Comparison of ENCODE assay signal across 8 cellular contexts in the genomic region with DNA sequence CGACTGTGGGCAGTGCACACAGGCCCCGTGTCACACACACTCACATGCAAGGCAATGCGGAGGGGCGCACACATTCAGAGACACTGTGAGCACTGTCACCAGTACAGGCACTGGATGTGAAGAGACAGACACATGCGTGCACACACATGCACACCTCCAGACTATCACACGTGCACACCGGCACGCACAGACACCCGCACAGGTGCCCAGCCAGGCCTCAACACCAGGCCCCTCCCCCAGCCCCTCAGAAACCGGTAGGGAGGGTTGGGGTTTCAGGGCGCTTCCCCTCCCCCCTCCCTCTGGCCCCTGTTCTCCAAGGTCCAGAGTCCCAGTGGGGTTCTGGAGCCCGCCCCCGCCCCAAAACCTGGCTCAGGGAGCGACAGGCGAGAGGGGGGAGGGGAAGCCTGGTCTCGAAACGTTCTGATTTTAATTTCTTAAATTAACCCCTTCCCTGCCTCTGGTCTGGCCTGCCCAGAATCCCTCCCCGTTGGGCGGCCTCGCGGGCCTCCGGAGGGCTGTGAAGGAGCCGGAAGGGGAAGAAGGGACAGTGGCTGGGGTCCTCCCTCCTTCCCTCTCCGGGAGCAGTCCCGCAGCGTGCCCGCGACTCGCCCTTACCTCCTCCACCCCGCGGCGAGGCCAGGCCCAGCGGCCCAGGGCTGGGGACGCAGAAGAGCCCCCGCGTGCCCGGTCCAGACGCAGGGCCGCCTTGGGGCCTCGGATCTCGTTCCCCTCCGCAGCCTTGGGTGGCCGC. TPM values are rescaled to one million over a fixed set of nuclear protein-coding genes. Genes with fewer than 3 reads are reported as not detected.
A peak's percentile ranks its signal among the peaks of the same experiment; 100 is the strongest.
DNase-seq lines count a peak whose midpoint lies in the region; ATAC-seq and TF ChIP-seq lines count a peak whose summit lies in the region.

No MANE protein-coding gene starts in this region.

- intact Hi-C loops in lower lobe of right lung (cut with DNase I) (no loop called here), tibial artery (cut with DNase I; ENCODE audit: low total_unique reads) (no loop called here)

- H3K4me3 ChIP-seq in cardiac fibroblast (replicated peaks in 1 of 2; ENCODE audit: low read depth in 2 of 2, low read length in 2 of 2) (peak overlapping the region; percentile 62 to 74), lower lobe of right lung (peak overlapping the region; percentile 69), tibial artery (peak overlapping the region; percentile 49 to 60)

- H3K27me3 ChIP-seq in lower lobe of right lung (ENCODE audit: low read depth): peaks cover 36% of the 10 kb centered on the region
- H3K27me3 ChIP-seq in tibial artery: peaks cover 0 to 47% of the 10 kb centered on the region in 2 donors

- TF ChIP-seq CTCF in cardiac fibroblast (IDR thresholded peaks at IDR 0.05; ENCODE audit: low read depth, low read length) (no peak), lower lobe of right lung (IDR thresholded peaks at IDR 0.05) (no peak), tibial artery (IDR thresholded peaks at IDR 0.05) (no peak)

- H3K36me3 ChIP-seq in lower lobe of right lung (no peaks in the 10 kb centered on the region), tibial artery (no peaks in the 10 kb centered on the region)

- peak; percentile 19 to 22 for DNase-seq in NOMO-1 (lab: John Stamatoyannopoulos, UW; ENCODE audit: unreplicated experiment in 2 of 2)
- DNase-seq in NOMO-1 treated with DMSO at 0.1 percent for 48 hours (lab: John Stamatoyannopoulos, UW; ENCODE audit: unreplicated experiment): no peak
- DNase-seq in OCI-M1 (lab: John Stamatoyannopoulos, UW): peak; percentile 37
- DNase-seq in cardiac fibroblast (ENCODE audit: low read depth in 2 of 2): no peak
- DNase-seq in lower lobe of right lung: peak; percentile 47
- DNase-seq in tibial artery: peak in 1 of 2 donors; percentile 58
- DNase-seq in T-helper 9 cell: no peak

- H3K4me1 ChIP-seq in lower lobe of right lung (peaks cover 8% of the 10 kb centered on the region), tibial artery (peaks cover 0 to 19% (median 17%) of the 10 kb centered on the region in 4 donors)

- no peak overlapping the region for H3K27ac ChIP-seq in lower lobe of right lung
- no peak overlapping the region for H3K27ac ChIP-seq in tibial artery

- H3K9me3 ChIP-seq in lower lobe of right lung (no peaks in the 10 kb centered on the region), tibial artery (no peaks in the 10 kb centered on the region)

- ATAC-seq in HG02763 (IDR thresholded peaks at IDR 0.05; ENCODE audit: unreplicated experiment) (peak; percentile 19), lower lobe of right lung (peak; percentile 31)

RNA-seq across cellular contexts. Expression of a gene that starts 0.6 kb away (rescaled TPM):
- total RNA-seq in lower lobe of right lung: 2.9 TPM

RNA-seq across cellular contexts. Expression of a gene that starts 9.6 kb away (rescaled TPM):
- not detected for total RNA-seq in lower lobe of right lung

RNA-seq across cellular contexts. Expression of a gene that starts 49.6 kb away (rescaled TPM):
- total RNA-seq in lower lobe of right lung: 151 TPM

RNA-seq across cellular contexts. Expression of a gene that starts 50.7 kb away (rescaled TPM):
- 14.8 TPM for total RNA-seq in lower lobe of right lung

Comparison
In these comparisons a context has a peak if more than half of its experiments do, and no peak if none do; other contexts are left out.
1. DNase-seq: peak in NOMO-1 (2 of 2), OCI-M1 (single experiment) and lower lobe of right lung (single experiment); none in NOMO-1 treated with DMSO at 0.1 percent for 48 hours (single experiment), cardiac fibroblast (0 of 2) and T-helper 9 cell (single experiment).
2. Peak in every context shown above with its lines, with median percentiles within 50 percentile points of each other: H3K4me3 ChIP-seq.